ENCODE assay signal across 8 cellular contexts in genomic region chr19:41646589-41647204, GRCh38. TPM values are rescaled to one million over a fixed set of nuclear protein-coding genes. Genes with fewer than 3 reads are reported as not detected.
A peak's percentile ranks its signal among the peaks of the same experiment; 100 is the strongest.
DNase-seq lines count a peak whose midpoint lies in the region; ATAC-seq and TF ChIP-seq lines count a peak whose summit lies in the region.

No MANE protein-coding gene starts in this region.

- TF ChIP-seq POLR2A in tibial nerve (IDR thresholded peaks at IDR 0.05), result no peak

- no peaks in the 10 kb centered on the region for H3K36me3 ChIP-seq in tibial nerve

- 40% methylated on average over 14 of the region's 14 CpGs for WGBS in tibial nerve, 2 donors

- in situ Hi-C loops in SK-MEL-5 (cut with HindIII; ENCODE audit: low pct_unique_long_range_greater_than_20kb, low sequenced_read_pairs), result no loop called here

- H3K27ac ChIP-seq in tibial nerve, result no peak overlapping the region

- H3K4me3 ChIP-seq in tibial nerve, result no peak overlapping the region

- no peak for TF ChIP-seq EP300 in tibial nerve (IDR thresholded peaks at IDR 0.05)

- H3K9me3 ChIP-seq in tibial nerve, result no peaks in the 10 kb centered on the region

- H3K4me1 ChIP-seq in tibial nerve, result no peaks in the 10 kb centered on the region

- H3K27me3 ChIP-seq in tibial nerve, result no peaks in the 10 kb centered on the region

- no peak for ATAC-seq in HG03520 (IDR thresholded peaks at IDR 0.05; ENCODE audit: unreplicated experiment)

- peak; percentile 63 for TF ChIP-seq CTCF in GM12872 (IDR thresholded peaks at IDR 0.05; ENCODE audit: insufficient read depth, low read depth, low read length)
- peak in 1 of 5 experiments; percentile 15 for TF ChIP-seq CTCF in tibial nerve (IDR thresholded peaks at IDR 0.05)

- DNase-seq in SK-MEL-5 (ENCODE audit: low read depth, low spot score) (peak; percentile 35), cerebellar cortex (ENCODE audit: low spot score) (peak; percentile 0), HT-29 (ENCODE audit: low spot score) (no peak), Ammon's horn (ENCODE audit: low spot score) (no peak), tibial nerve (ENCODE audit: low spot score in 2 of 2) (no peak)
- peak; percentile 51 for DNase-seq in stimulated activated CD4-positive, alpha-beta T cell treated with anti-CD3 and anti-CD28 coated beads, Interleukin-1b, Interleukin-23, amount 100 ng/mL, for 48 hours

RNA-seq across cellular contexts. Expression of gene CEACAM4, which starts 19.8 kb away (rescaled TPM):
- total RNA-seq in SK-MEL-5 (2014; rRNA removed; shearing (Covaris generic)), result not detected in 2 replicates
- polyA plus RNA-seq in SK-MEL-5 (2015; cell fraction: cytosol; rRNA removed), result not detected in 2 replicates
- polyA plus RNA-seq in SK-MEL-5 (2015; cell fraction: nucleus; rRNA removed), result not detected in 2 replicates
- not detected in 2 replicates for total RNA-seq in HT-29 (2014; rRNA removed; shearing (Covaris generic))
- total RNA-seq in tibial nerve, result 1 to 10 TPM in 2 of 4 donors, under 1 TPM in 1, not detected in 1; 0.60 to 1.7 (median 1.6) TPM

RNA-seq across cellular contexts. Expression of gene CEACAM7, which starts 41.4 kb away (rescaled TPM):
- not detected in 2 replicates for total RNA-seq in SK-MEL-5 (2014; rRNA removed; shearing (Covaris generic))
- not detected in 2 replicates for polyA plus RNA-seq in SK-MEL-5 (2015; cell fraction: cytosol; rRNA removed)
- not detected in 2 replicates for polyA plus RNA-seq in SK-MEL-5 (2015; cell fraction: nucleus; rRNA removed)
- total RNA-seq in HT-29 (2014; rRNA removed; shearing (Covaris generic)), result 0.92 TPM in 1 of 2 replicates, not detected in the other
- total RNA-seq in tibial nerve, result not detected

Comparison
In these comparisons a context has a peak if more than half of its experiments do, and no peak if none do; other contexts are left out.
1. DNase-seq: peak in SK-MEL-5 (single experiment), cerebellar cortex (single experiment) and stimulated activated CD4-positive, alpha-beta T cell treated with anti-CD3 and anti-CD28 coated beads, Interleukin-1b, Interleukin-23, amount 100 ng/mL, for 48 hours (single experiment); none in HT-29 (single experiment), Ammon's horn (single experiment) and tibial nerve (0 of 2).